1 cellular context compared by ENCODE assay signal in genomic region chr7:130112078-130112477, GRCh38.
TF ChIP-seq lines count a peak whose summit lies in the region.

No MANE protein-coding gene starts in this region.

TF ChIP-seq in GM12878, 131 proteins besides CTCF, POLR2A, EP300 and RAD21:
- TF ChIP-seq, protein P1, sequence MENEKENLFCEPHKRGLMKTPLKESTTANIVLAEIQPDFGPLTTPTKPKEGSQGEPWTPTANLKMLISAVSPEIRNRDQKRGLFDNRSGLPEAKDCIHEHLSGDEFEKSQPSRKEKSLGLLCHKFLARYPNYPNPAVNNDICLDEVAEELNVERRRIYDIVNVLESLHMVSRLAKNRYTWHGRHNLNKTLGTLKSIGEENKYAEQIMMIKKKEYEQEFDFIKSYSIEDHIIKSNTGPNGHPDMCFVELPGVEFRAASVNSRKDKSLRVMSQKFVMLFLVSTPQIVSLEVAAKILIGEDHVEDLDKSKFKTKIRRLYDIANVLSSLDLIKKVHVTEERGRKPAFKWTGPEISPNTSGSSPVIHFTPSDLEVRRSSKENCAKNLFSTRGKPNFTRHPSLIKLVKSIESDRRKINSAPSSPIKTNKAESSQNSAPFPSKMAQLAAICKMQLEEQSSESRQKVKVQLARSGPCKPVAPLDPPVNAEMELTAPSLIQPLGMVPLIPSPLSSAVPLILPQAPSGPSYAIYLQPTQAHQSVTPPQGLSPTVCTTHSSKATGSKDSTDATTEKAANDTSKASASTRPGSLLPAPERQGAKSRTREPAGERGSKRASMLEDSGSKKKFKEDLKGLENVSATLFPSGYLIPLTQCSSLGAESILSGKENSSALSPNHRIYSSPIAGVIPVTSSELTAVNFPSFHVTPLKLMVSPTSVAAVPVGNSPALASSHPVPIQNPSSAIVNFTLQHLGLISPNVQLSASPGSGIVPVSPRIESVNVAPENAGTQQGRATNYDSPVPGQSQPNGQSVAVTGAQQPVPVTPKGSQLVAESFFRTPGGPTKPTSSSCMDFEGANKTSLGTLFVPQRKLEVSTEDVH (IDR thresholded peaks at IDR 0.05; ENCODE audit: low read depth, partially characterized antibody) = no peak
- TF ChIP-seq EGR1 (IDR thresholded peaks at IDR 0.05; ENCODE audit: borderline replicate concordance in 1 of 2, low read depth in 2 of 2, low read length in 2 of 2) (no peak), TBL1XR1 (IDR thresholded peaks at IDR 0.05; ENCODE audit: low read depth, low read length) (no peak), EED (IDR thresholded peaks at IDR 0.05; ENCODE audit: low read depth) (0 out of 2 replicates have a peak, but pooled peaks have one; percentile 28)
- TF ChIP-seq, protein P2, sequence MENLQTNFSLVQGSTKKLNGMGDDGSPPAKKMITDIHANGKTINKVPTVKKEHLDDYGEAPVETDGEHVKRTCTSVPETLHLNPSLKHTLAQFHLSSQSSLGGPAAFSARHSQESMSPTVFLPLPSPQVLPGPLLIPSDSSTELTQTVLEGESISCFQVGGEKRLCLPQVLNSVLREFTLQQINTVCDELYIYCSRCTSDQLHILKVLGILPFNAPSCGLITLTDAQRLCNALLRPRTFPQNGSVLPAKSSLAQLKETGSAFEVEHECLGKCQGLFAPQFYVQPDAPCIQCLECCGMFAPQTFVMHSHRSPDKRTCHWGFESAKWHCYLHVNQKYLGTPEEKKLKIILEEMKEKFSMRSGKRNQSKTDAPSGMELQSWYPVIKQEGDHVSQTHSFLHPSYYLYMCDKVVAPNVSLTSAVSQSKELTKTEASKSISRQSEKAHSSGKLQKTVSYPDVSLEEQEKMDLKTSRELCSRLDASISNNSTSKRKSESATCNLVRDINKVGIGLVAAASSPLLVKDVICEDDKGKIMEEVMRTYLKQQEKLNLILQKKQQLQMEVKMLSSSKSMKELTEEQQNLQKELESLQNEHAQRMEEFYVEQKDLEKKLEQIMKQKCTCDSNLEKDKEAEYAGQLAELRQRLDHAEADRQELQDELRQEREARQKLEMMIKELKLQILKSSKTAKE (IDR thresholded peaks at IDR 0.05; ENCODE audit: low read depth, poor library complexity, severe bottlenecking) = no peak
